Comparison of ENCODE assay signal across 7 cellular contexts in the genomic region with DNA sequence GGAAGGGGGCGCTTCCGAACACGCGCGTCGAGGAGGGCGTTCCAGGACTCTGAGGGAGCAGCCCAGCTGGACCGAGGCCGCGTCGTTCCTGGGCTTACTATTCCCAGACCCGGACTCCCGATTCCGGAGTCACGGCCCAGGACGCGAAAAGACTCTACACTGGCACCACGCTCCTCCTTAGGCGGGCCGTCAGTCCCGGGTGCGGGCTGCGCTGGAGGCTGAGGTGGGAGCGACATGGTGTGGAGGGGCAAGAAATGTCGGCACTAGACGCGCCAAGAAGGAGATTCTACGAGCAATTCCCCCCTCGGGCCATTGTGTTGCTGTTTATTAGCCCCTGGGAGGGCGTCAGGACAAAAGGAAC. TPM values are rescaled to one million over a fixed set of nuclear protein-coding genes. Genes with fewer than 3 reads are reported as not detected.
DNase-seq lines count a peak whose midpoint lies in the region; ATAC-seq and TF ChIP-seq lines count a peak whose summit lies in the region.

No MANE protein-coding gene starts in this region.

- H3K27me3 ChIP-seq in esophagus squamous epithelium (peaks cover 0 to 17% (median 0%) of the 10 kb centered on the region in 4 donors), neuronal stem cell (ENCODE audit: control insufficient read depth in 3 of 3, insufficient read depth in 3 of 3, low read depth in 1 of 3, low read length in 3 of 3) (peaks cover 4 to 14% (median 7%) of the 10 kb centered on the region in 3 experiments)

- TF ChIP-seq CTCF in esophagus squamous epithelium (IDR thresholded peaks at IDR 0.05), result no peak

- peak overlapping the region; percentile 17 for H3K23ac ChIP-seq in neuronal stem cell (ENCODE audit: low read depth, low read length, poor library complexity)

- H2AFZ ChIP-seq in neuronal stem cell (ENCODE audit: low read length), result peak overlapping the region; percentile 100

- DNase-seq in esophagus squamous epithelium (lab: John Stamatoyannopoulos, UW) (no peak), neuronal stem cell (ENCODE audit: low spot score) (no peak), OCI-M2 (lab: John Stamatoyannopoulos, UW; ENCODE audit: unreplicated experiment) (no peak), occipital lobe (lab: John Stamatoyannopoulos, UW) (no peak)

- H2BK12ac ChIP-seq in neuronal stem cell (ENCODE audit: low read length), result no peak overlapping the region

- no peak for TF ChIP-seq POLR2A in esophagus squamous epithelium (IDR thresholded peaks at IDR 0.05)

- H3K4me1 ChIP-seq in esophagus squamous epithelium (peaks cover 5 to 21% (median 6%) of the 10 kb centered on the region in 3 donors), neuronal stem cell (ENCODE audit: control insufficient read depth in 2 of 2, insufficient read depth in 1 of 2, low read depth in 1 of 2, low read length in 2 of 2) (peaks cover 0 to 3% of the 10 kb centered on the region in 2 donors)

- no peak overlapping the region for H3K4ac ChIP-seq in neuronal stem cell (ENCODE audit: low read length)

- H3K14ac ChIP-seq in neuronal stem cell (ENCODE audit: low read length), result no peak overlapping the region

- no peak overlapping the region for H2BK5ac ChIP-seq in neuronal stem cell (ENCODE audit: low read length)

- intact Hi-C loops in esophagus squamous epithelium (cut with DNase I), result no loop called here

- H3K27ac ChIP-seq in esophagus squamous epithelium (peak overlapping the region in 1 of 4 donors; percentile 74), neuronal stem cell (replicated peaks; ENCODE audit: low read length) (no peak overlapping the region)

- H3K9me3 ChIP-seq in esophagus squamous epithelium, result no peaks in the 10 kb centered on the region
- H3K9me3 ChIP-seq in neuronal stem cell (replicated peaks in 1 of 2; ENCODE audit: control insufficient read depth in 2 of 2, insufficient read depth in 1 of 2, low read depth in 1 of 2, low read length in 2 of 2), result peaks cover 0 to 3% of the 10 kb centered on the region in 2 donors

- WGBS in esophagus squamous epithelium, 2 donors, result 1 to 2% methylated on average over 9 to 14 of the region's 30 CpGs
- no CpG with 5 or more reads among the region's 30 CpGs for WGBS in neuronal stem cell (ENCODE audit: extremely low coverage in 2 of 2, insufficient read length in 2 of 2, insufficient replicate concordance in 1 of 2), 2 donors

- H4K91ac ChIP-seq in neuronal stem cell (ENCODE audit: low read depth, low read length, poor library complexity), result no peak overlapping the region

- H3K18ac ChIP-seq in neuronal stem cell (ENCODE audit: low read length), result no peak overlapping the region

- H4K8ac ChIP-seq in neuronal stem cell (ENCODE audit: low read depth, low read length), result no peak overlapping the region

- H2BK120ac ChIP-seq in neuronal stem cell (ENCODE audit: low read depth, low read length), result no peak overlapping the region

- H2BK15ac ChIP-seq in neuronal stem cell (ENCODE audit: low read length), result no peak overlapping the region

- H3K79me1 ChIP-seq in neuronal stem cell (ENCODE audit: low read depth, low read length), result peaks cover 3% of the 10 kb centered on the region

- no peaks in the 10 kb centered on the region for H3K36me3 ChIP-seq in esophagus squamous epithelium
- no peaks in the 10 kb centered on the region for H3K36me3 ChIP-seq in neuronal stem cell (replicated peaks in 1 of 2; ENCODE audit: control insufficient read depth in 2 of 2, insufficient read depth in 2 of 2, low read length in 2 of 2)

- peak overlapping the region; percentile 50 for H3K9ac ChIP-seq in neuronal stem cell (ENCODE audit: low read depth, low read length, poor library complexity)

- peak overlapping the region; percentile 100 for H3K4me2 ChIP-seq in neuronal stem cell (ENCODE audit: insufficient read depth, low read length, poor library complexity, severe bottlenecking)

- ATAC-seq in GM18867 (IDR thresholded peaks at IDR 0.05; ENCODE audit: unreplicated experiment) (peak; percentile 16), HG02623 (IDR thresholded peaks at IDR 0.05; ENCODE audit: unreplicated experiment) (peak; percentile 21), SK-N-SH treated with all-trans-retinoic acid at 6 μM for 48 hours (peak; percentile 63)

- H3K4me3 ChIP-seq in esophagus squamous epithelium (peak overlapping the region; percentile 40 to 71 (median 69)), neuronal stem cell (ENCODE audit: low read length in 2 of 2) (peak overlapping the region; percentile 89 to 95)

- H2AK5ac ChIP-seq in neuronal stem cell (ENCODE audit: low read depth, low read length), result no peak overlapping the region

TF ChIP-seq in SK-N-SH treated with all-trans-retinoic acid at 6 μM for 48 hours, 23 proteins besides CTCF, POLR2A, EP300 and RAD21:
- TF ChIP-seq ZNF565 (CRISPR knock-in tag; conservative IDR thresholded peaks at IDR 0.05; ENCODE audit: low read depth), result no peak
- no peak for TF ChIP-seq CSDC2 (CRISPR knock-in tag; IDR thresholded peaks at IDR 0.05)
- TF ChIP-seq TOX (CRISPR knock-in tag; IDR thresholded peaks at IDR 0.05; ENCODE audit: borderline replicate concordance), result no peak
- TF ChIP-seq ZNF8 (CRISPR knock-in tag; IDR thresholded peaks at IDR 0.05), result no peak
- no peak for TF ChIP-seq ZFP3 (CRISPR knock-in tag; IDR thresholded peaks at IDR 0.05)
- TF ChIP-seq ISL1 (CRISPR knock-in tag; IDR thresholded peaks at IDR 0.05), result no peak
- TF ChIP-seq ZC3H10 (CRISPR knock-in tag; IDR thresholded peaks at IDR 0.05), result no peak
- no peak for TF ChIP-seq BACH2 (CRISPR knock-in tag; IDR thresholded peaks at IDR 0.05; ENCODE audit: borderline replicate concordance)
- TF ChIP-seq ESRRG (CRISPR knock-in tag; IDR thresholded peaks at IDR 0.05), result no peak
- TF ChIP-seq, protein P1, sequence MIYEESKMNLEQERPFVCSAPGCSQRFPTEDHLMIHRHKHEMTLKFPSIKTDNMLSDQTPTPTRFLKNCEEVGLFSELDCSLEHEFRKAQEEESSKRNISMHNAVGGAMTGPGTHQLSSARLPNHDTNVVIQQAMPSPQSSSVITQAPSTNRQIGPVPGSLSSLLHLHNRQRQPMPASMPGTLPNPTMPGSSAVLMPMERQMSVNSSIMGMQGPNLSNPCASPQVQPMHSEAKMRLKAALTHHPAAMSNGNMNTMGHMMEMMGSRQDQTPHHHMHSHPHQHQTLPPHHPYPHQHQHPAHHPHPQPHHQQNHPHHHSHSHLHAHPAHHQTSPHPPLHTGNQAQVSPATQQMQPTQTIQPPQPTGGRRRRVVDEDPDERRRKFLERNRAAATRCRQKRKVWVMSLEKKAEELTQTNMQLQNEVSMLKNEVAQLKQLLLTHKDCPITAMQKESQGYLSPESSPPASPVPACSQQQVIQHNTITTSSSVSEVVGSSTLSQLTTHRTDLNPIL (CRISPR knock-in tag; IDR thresholded peaks at IDR 0.05; ENCODE audit: low read depth), result no peak
- no peak for TF ChIP-seq ZFP30 (CRISPR knock-in tag; IDR thresholded peaks at IDR 0.05)
- TF ChIP-seq, protein P2, sequence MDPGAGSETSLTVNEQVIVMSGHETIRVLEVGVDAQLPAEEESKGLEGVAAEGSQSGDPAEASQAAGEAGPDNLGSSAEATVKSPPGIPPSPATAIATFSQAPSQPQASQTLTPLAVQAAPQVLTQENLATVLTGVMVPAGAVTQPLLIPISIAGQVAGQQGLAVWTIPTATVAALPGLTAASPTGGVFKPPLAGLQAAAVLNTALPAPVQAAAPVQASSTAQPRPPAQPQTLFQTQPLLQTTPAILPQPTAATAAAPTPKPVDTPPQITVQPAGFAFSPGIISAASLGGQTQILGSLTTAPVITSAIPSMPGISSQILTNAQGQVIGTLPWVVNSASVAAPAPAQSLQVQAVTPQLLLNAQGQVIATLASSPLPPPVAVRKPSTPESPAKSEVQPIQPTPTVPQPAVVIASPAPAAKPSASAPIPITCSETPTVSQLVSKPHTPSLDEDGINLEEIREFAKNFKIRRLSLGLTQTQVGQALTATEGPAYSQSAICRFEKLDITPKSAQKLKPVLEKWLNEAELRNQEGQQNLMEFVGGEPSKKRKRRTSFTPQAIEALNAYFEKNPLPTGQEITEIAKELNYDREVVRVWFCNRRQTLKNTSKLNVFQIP (CRISPR knock-in tag; IDR thresholded peaks at IDR 0.05; ENCODE audit: borderline replicate concordance, low read depth), result no peak
- no peak for TF ChIP-seq PPARA (CRISPR knock-in tag; IDR thresholded peaks at IDR 0.05; ENCODE audit: borderline replicate concordance)

RNA-seq across cellular contexts. Expression of a gene that starts 0.6 kb away (rescaled TPM):
- total RNA-seq in esophagus squamous epithelium, result 1 to 10 TPM in 2 of 4 donors, under 1 TPM in 2; 0.11 to 4.4 (median 1.1) TPM
- 0.31 TPM for polyA plus RNA-seq in neuronal stem cell (2013, experiment 1 of 2)
- polyA plus RNA-seq in neuronal stem cell (2013, experiment 2 of 2), result 0.36 TPM
- 89.8 TPM for total RNA-seq in occipital lobe

RNA-seq across cellular contexts. Expression of a gene that starts 26.9 kb away (rescaled TPM):
- 10 to 100 TPM in 1 of 4 donors, 1 to 10 TPM in 2, under 1 TPM in 1; 0.91 to 15.4 (median 3.1) TPM for total RNA-seq in esophagus squamous epithelium
- polyA plus RNA-seq in neuronal stem cell (2013, experiment 1 of 2), result 0.15 TPM
- 0.14 TPM for polyA plus RNA-seq in neuronal stem cell (2013, experiment 2 of 2)
- 14.7 TPM for total RNA-seq in occipital lobe

Comparison
In these comparisons a context has a peak if more than half of its experiments do, and no peak if none do; other contexts are left out.
1. RNA of a gene that starts 0.6 kb away (total RNA-seq): 89.8 TPM in occipital lobe (single experiment); 0.11 to 4.4 TPM in esophagus squamous epithelium; every median in the first group is over 10 times any median in the second.
2. Peak in every context shown above with its lines, with median percentiles within 50 percentile points of each other: ATAC-seq.